7 cellular contexts compared by ENCODE assay signal in the genomic region with DNA sequence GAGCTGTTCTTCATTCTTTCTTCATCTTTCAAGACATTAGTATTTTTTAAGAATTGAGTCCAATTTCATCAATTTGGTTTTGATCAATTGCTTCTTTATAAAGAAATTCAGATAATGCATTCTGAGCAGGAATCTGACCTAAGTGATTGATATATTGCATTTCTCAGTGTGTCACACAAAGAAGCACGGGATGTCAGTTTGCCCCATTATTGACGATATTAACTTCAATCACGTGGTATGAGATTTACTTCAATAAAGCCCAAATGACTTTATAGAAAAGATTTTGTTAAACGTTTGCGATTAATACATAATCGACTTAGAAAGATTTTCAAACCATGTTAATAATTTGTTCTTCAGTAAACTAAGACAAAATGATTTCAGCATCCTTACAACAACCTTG.
"Had no signal": no experiment of that assay in that cellular context is flagged by ENCODE, and none has a peak within 500 bp of the region (broad histone marks: within the 10 kb centered on the region; RNA-seq: fewer than 3 reads in every experiment).

No MANE protein-coding gene starts in this region.

- DNase-seq: IMR-90, KBM-7, KG1 had no signal

- H3K9ac ChIP-seq: KMS-11 had no signal

- ATAC-seq: K562 had no signal

- H3K4me3 ChIP-seq: K562 had no signal

- H3K4me2 ChIP-seq: KMS-11 had no signal

- FAIRE-seq: HTR-8/SVneo, K562 had no signal

- H3K27ac ChIP-seq: HL-60, KMS-11 had no signal
